ENCODE assay signal across 9 cellular contexts in genomic region chr1:179175011-179175934, GRCh38. TPM values are rescaled to one million over a fixed set of nuclear protein-coding genes. Genes with fewer than 3 reads are reported as not detected.
DNase-seq lines count a peak whose midpoint lies in the region; ATAC-seq and TF ChIP-seq lines count a peak whose summit lies in the region.
"Had no signal": no experiment of that assay in that cellular context is flagged by ENCODE, and none has a peak within 500 bp of the region (broad histone marks: within the 10 kb centered on the region; RNA-seq: fewer than 3 reads in every experiment).

No MANE protein-coding gene starts in this region.

- TF ChIP-seq CTCF in Calu3 (IDR thresholded peaks at IDR 0.05; ENCODE audit: unreplicated experiment) (no peak), fibroblast of lung (conservative IDR thresholded peaks at IDR 0.05 in 1 of 2, IDR thresholded peaks at IDR 0.05 in 1 of 2; ENCODE audit: low read depth in 1 of 2, low read length in 2 of 2) (no peak), osteocyte (IDR thresholded peaks at IDR 0.05) (no peak)

- intact Hi-C loops in Calu3 (cut with micrococcal nuclease; ENCODE audit: unreplicated experiment) = loop anchor here (5.0 kb wide), 2 partner anchors 33 to 48 kb away; no protein-coding TSS in a partner anchor

- CTCF ChIA-PET in Calu3 (lab: Charles Lee) = interaction anchor here (0.5 to 1.3 kb wide), 10 partner anchors 9 to 80 kb away, joined by 3 to 8 read pairs (median 4); no protein-coding TSS in a partner anchor

- no peak overlapping the region for H3K27ac ChIP-seq in fibroblast of lung (ENCODE audit: insufficient read depth, low read length)

- no peak overlapping the region for H3K4me3 Mint-ChIP-seq in Calu3 (ENCODE audit: low read depth, unreplicated experiment)
- H3K4me3 Mint-ChIP-seq in osteocyte (ENCODE audit: unreplicated experiment) = no peak overlapping the region
- no peak overlapping the region for H3K4me3 Mint-ChIP-seq in activated T-cell treated with anti-CD3 and anti-CD28 coated beads, Interleukin-2, amount 50 U/mL, for 72 hours

- no TSS peak for BruUV-seq in Calu3 (replicated peaks; lab: Mats Ljungman, UMichigan)

- H3K4me2 ChIP-seq in fibroblast of lung (ENCODE audit: extremely low read depth, insufficient read depth, low read length) = no peak overlapping the region

- no peak overlapping the region for H3K4me3 ChIP-seq in fibroblast of lung (replicated peaks in 1 of 4; ENCODE audit: control extremely low read depth in 1 of 4, insufficient read depth in 1 of 4, low read depth in 3 of 4, low read length in 4 of 4)

- no peaks in the 10 kb centered on the region for H3K36me3 ChIP-seq in fibroblast of lung (ENCODE audit: control insufficient read depth, insufficient read depth, low read length)

- no peaks in the 10 kb centered on the region for H3K36me3 Mint-ChIP-seq in Calu3 (ENCODE audit: insufficient read depth, unreplicated experiment)
- H3K36me3 Mint-ChIP-seq in osteocyte (ENCODE audit: unreplicated experiment) = no peaks in the 10 kb centered on the region
- H3K36me3 Mint-ChIP-seq in activated T-cell treated with anti-CD3 and anti-CD28 coated beads, Interleukin-2, amount 50 U/mL, for 72 hours (ENCODE audit: insufficient read depth in 2 of 2) = no peaks in the 10 kb centered on the region

- peaks cover 24% of the 10 kb centered on the region for H3K79me2 ChIP-seq in fibroblast of lung (ENCODE audit: control insufficient read depth, insufficient read depth, low read length)

- DNase-seq in Calu3 (peak; percentile 48), SIG-M5 (lab: John Stamatoyannopoulos, UW) (peak; percentile 93), fibroblast of lung (ENCODE audit: low read depth in 2 of 2) (peak; percentile 39 to 87), osteocyte (ENCODE audit: extremely low spot score, unreplicated experiment) (no peak), UCSD-AML1 (lab: John Stamatoyannopoulos, UW; ENCODE audit: unreplicated experiment) (no peak)
- DNase-seq in activated T-cell treated with anti-CD3 and anti-CD28 coated beads, Interleukin-2, amount 50 U/mL, for 72 hours = no peak
- DNase-seq: activated CD4-positive, alpha-beta T cell treated with anti-CD3 and anti-CD28 coated beads for 1 hour had no signal

- no peaks in the 10 kb centered on the region for H3K27me3 ChIP-seq in fibroblast of lung (ENCODE audit: control insufficient read depth, insufficient read depth, low read length)

- H3K4me1 Mint-ChIP-seq in Calu3 (ENCODE audit: low read depth, unreplicated experiment) = peaks cover 23% of the 10 kb centered on the region
- H3K4me1 Mint-ChIP-seq in osteocyte (ENCODE audit: unreplicated experiment) = peaks cover 33% of the 10 kb centered on the region
- H3K4me1 Mint-ChIP-seq in activated T-cell treated with anti-CD3 and anti-CD28 coated beads, Interleukin-2, amount 50 U/mL, for 72 hours (ENCODE audit: low read depth) = no peaks in the 10 kb centered on the region

- H3K4me1 ChIP-seq in fibroblast of lung (ENCODE audit: control insufficient read depth, extremely low read depth, insufficient read depth, low read length) = peaks cover 14% of the 10 kb centered on the region

- H3K9me3 ChIP-seq in fibroblast of lung (ENCODE audit: control insufficient read depth, insufficient read depth, low read depth, low read length) = no peaks in the 10 kb centered on the region

- no peaks in the 10 kb centered on the region for H4K20me1 ChIP-seq in fibroblast of lung (ENCODE audit: control insufficient read depth, extremely low read depth, insufficient read depth, low read length)

- ATAC-seq in HG03342 (IDR thresholded peaks at IDR 0.05; ENCODE audit: unreplicated experiment) = no peak
- ATAC-seq in activated T-cell treated with anti-CD3 and anti-CD28 coated beads, Interleukin-2, amount 50 U/mL, for 72 hours (replicated peaks in 1 of 2) = no peak
- no peak for ATAC-seq in HG03432 (IDR thresholded peaks at IDR 0.05; ENCODE audit: unreplicated experiment)

- H3K27ac Mint-ChIP-seq in Calu3 (ENCODE audit: unreplicated experiment) = peak overlapping the region; percentile 77
- peak overlapping the region; percentile 31 for H3K27ac Mint-ChIP-seq in osteocyte (ENCODE audit: unreplicated experiment)
- no peak overlapping the region for H3K27ac Mint-ChIP-seq in activated T-cell treated with anti-CD3 and anti-CD28 coated beads, Interleukin-2, amount 50 U/mL, for 72 hours

- H2AFZ ChIP-seq in fibroblast of lung (ENCODE audit: low read length) = no peak overlapping the region

- no peak overlapping the region for H3K9ac ChIP-seq in fibroblast of lung (ENCODE audit: insufficient read depth, low read length)

- H3K9me3 Mint-ChIP-seq in Calu3 (ENCODE audit: low read depth, unreplicated experiment) = no peaks in the 10 kb centered on the region
- H3K9me3 Mint-ChIP-seq in osteocyte (ENCODE audit: unreplicated experiment) = no peaks in the 10 kb centered on the region
- no peaks in the 10 kb centered on the region for H3K9me3 Mint-ChIP-seq in activated T-cell treated with anti-CD3 and anti-CD28 coated beads, Interleukin-2, amount 50 U/mL, for 72 hours

- H3K27me3 Mint-ChIP-seq in Calu3 (ENCODE audit: unreplicated experiment) = no peaks in the 10 kb centered on the region
- no peaks in the 10 kb centered on the region for H3K27me3 Mint-ChIP-seq in osteocyte (ENCODE audit: unreplicated experiment)
- no peaks in the 10 kb centered on the region for H3K27me3 Mint-ChIP-seq in activated T-cell treated with anti-CD3 and anti-CD28 coated beads, Interleukin-2, amount 50 U/mL, for 72 hours (ENCODE audit: low read depth)

RNA-seq across cellular contexts. Expression of gene ABL2, which starts 54.2 kb away (rescaled TPM):
- 38.8 and 47.8 TPM in 2 replicates for total RNA-seq in Calu3 (2022)
- 33.9 and 85.4 TPM in 2 replicates for total RNA-seq in fibroblast of lung
- polyA plus RNA-seq in fibroblast of lung = 32.7 and 36.1 TPM in 2 replicates
- 19.6 and 28.4 TPM in 2 replicates for polyA plus RNA-seq in fibroblast of lung (2012)
- polyA minus RNA-seq in fibroblast of lung (ENCODE audit: low replicate concordance) = 69.3 and 157 TPM in 2 replicates
- total RNA-seq in osteocyte = 33.7 and 36.3 TPM in 2 replicates
- 10 to 100 TPM; 11.9 to 12.2 TPM for total RNA-seq in activated T-cell treated with anti-CD3 and anti-CD28 coated beads, Interleukin-2, amount 50 U/mL, for 72 hours

Comparison
In these comparisons a context has a peak if more than half of its experiments do, and no peak if none do; other contexts are left out.
1. DNase-seq: peak in Calu3 (single experiment), SIG-M5 (single experiment) and fibroblast of lung (2 of 2); none in osteocyte (single experiment), UCSD-AML1 (single experiment) and activated T-cell treated with anti-CD3 and anti-CD28 coated beads, Interleukin-2, amount 50 U/mL, for 72 hours (0 of 2).